ENCODE assay signal across 8 cellular contexts in the genomic region with DNA sequence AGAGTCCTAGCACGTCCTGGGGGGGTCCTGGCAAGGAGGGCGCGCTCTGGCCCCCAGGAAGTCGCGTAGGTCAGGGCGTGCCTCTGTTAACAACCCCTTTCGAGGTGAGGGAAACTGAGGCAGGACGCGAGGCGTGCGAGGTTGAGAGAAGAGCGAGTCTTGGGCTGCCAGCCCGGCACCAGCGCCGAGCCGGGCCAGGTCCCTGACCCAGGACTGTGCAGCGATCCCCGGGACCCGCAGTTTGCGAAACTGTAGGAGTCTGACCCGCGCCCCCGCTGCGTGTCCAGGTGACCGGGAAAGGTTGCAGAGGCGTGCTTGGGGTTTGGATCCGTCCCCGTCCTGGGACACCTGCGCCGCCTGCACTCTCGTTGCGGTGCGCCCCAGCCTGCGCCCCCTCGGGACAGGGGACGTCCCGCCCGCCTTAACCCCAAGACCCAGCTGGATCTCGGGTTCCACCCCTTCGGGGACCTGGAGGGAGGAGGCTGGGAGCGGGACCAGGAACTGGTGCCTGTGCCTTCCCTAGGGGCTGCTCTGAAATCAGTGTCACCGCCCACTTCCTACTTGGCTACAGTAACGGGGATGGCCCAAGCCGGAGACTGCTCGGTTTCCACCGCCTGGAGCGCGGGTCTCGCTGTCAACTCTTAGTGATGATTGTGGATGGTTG. TPM values are rescaled to one million over a fixed set of nuclear protein-coding genes. Genes with fewer than 3 reads are reported as not detected.
A peak's percentile ranks its signal among the peaks of the same experiment; 100 is the strongest.
DNase-seq lines count a peak whose midpoint lies in the region; ATAC-seq and TF ChIP-seq lines count a peak whose summit lies in the region.

No MANE protein-coding gene starts in this region.

- peaks cover 26% of the 10 kb centered on the region for H3K4me1 Mint-ChIP-seq in activated CD8-positive, alpha-beta memory T cell treated with anti-CD3 and anti-CD28 coated beads, Interleukin-2, amount 10 ng/mL, durations not matched to agents 7 days and 5 days

- WGBS in esophagus squamous epithelium, 2 donors, result 1 to 3% methylated on average over 6 to 10 of the region's 49 CpGs
- 0 to 1% methylated on average over 21 to 31 of the region's 49 CpGs for WGBS in tibial nerve, 2 donors

- no peaks in the 10 kb centered on the region for H3K9me3 ChIP-seq in esophagus squamous epithelium
- H3K9me3 ChIP-seq in mucosa of rectum (ENCODE audit: control insufficient read depth in 2 of 2, low read length in 2 of 2), result no peaks in the 10 kb centered on the region
- H3K9me3 ChIP-seq in tibial nerve, result no peaks in the 10 kb centered on the region

- H3K27ac ChIP-seq in esophagus squamous epithelium (peak overlapping the region; percentile 83 to 92 (median 88)), mucosa of rectum (ENCODE audit: low read depth in 2 of 2, low read length in 2 of 2) (peak overlapping the region; percentile 53 to 76), tibial nerve (peak overlapping the region; percentile 82 to 97 (median 94))

- H3K4me3 Mint-ChIP-seq in activated CD8-positive, alpha-beta memory T cell treated with anti-CD3 and anti-CD28 coated beads, Interleukin-2, amount 10 ng/mL, durations not matched to agents 7 days and 5 days, result peak overlapping the region; percentile 84

- TF ChIP-seq CTCF in GM12875 (IDR thresholded peaks at IDR 0.05; ENCODE audit: borderline replicate concordance, insufficient read depth, low read depth, low read length) (no peak), esophagus squamous epithelium (IDR thresholded peaks at IDR 0.05) (no peak), tibial nerve (IDR thresholded peaks at IDR 0.05) (no peak)

- intact Hi-C loops in esophagus squamous epithelium (cut with DNase I), result no loop called here

- H3K36me3 ChIP-seq in esophagus squamous epithelium (no peaks in the 10 kb centered on the region), mucosa of rectum (ENCODE audit: control insufficient read depth in 2 of 2, insufficient read depth in 2 of 2, low read length in 2 of 2) (no peaks in the 10 kb centered on the region), tibial nerve (no peaks in the 10 kb centered on the region)

- TF ChIP-seq EP300 in tibial nerve (IDR thresholded peaks at IDR 0.05), result peak in 1 of 2 donors; percentile 45

- H3K27ac Mint-ChIP-seq in activated CD8-positive, alpha-beta memory T cell treated with anti-CD3 and anti-CD28 coated beads, Interleukin-2, amount 10 ng/mL, durations not matched to agents 7 days and 5 days, result peak overlapping the region; percentile 44

- peak in 2 of 4 donors; percentile 19 to 26 for TF ChIP-seq POLR2A in esophagus squamous epithelium (IDR thresholded peaks at IDR 0.05)
- TF ChIP-seq POLR2A in tibial nerve (IDR thresholded peaks at IDR 0.05), result no peak

- peaks cover 23% of the 10 kb centered on the region for H3K27me3 Mint-ChIP-seq in activated CD8-positive, alpha-beta memory T cell treated with anti-CD3 and anti-CD28 coated beads, Interleukin-2, amount 10 ng/mL, durations not matched to agents 7 days and 5 days

- H3K4me3 ChIP-seq in GM12875 (ENCODE audit: low read depth, low read length) (peak overlapping the region; percentile 85), esophagus squamous epithelium (peak overlapping the region; percentile 65 to 85 (median 72)), mucosa of rectum (ENCODE audit: low read length in 2 of 2) (peak overlapping the region; percentile 84 to 88), tibial nerve (peak overlapping the region; percentile 70 to 92 (median 78))

- no peaks in the 10 kb centered on the region for H3K9me3 Mint-ChIP-seq in activated CD8-positive, alpha-beta memory T cell treated with anti-CD3 and anti-CD28 coated beads, Interleukin-2, amount 10 ng/mL, durations not matched to agents 7 days and 5 days (ENCODE audit: low read depth)

- DNase-seq in NCI-H510A treated with DMSO at 0.1 percent for 48 hours (lab: John Stamatoyannopoulos, UW) (peak; percentile 40), esophagus squamous epithelium (lab: John Stamatoyannopoulos, UW) (no peak), tibial nerve (ENCODE audit: low spot score in 2 of 2) (peak; percentile 44 to 65)
- peak; percentile 63 for DNase-seq in activated CD8-positive, alpha-beta memory T cell treated with anti-CD3 and anti-CD28 coated beads, Interleukin-2, amount 10 ng/mL, durations not matched to agents 7 days and 5 days

- peak overlapping the region; percentile 75 to 80 for H3K9ac ChIP-seq in mucosa of rectum (ENCODE audit: low read depth in 1 of 2, low read length in 2 of 2)

- CTCF ChIA-PET in activated CD8-positive, alpha-beta memory T cell treated with anti-CD3 and anti-CD28 coated beads, Interleukin-2, amount 10 ng/mL, durations not matched to agents 7 days and 5 days (lab: Charles Lee), result interaction anchor here (1.0 to 1.7 kb wide), 5 partner anchors 10 to 26 kb away, joined by 3 to 5 read pairs (median 3); no protein-coding TSS in a partner anchor

- H3K27me3 ChIP-seq in esophagus squamous epithelium, result peaks cover 0 to 12% (median 0%) of the 10 kb centered on the region in 4 donors
- H3K27me3 ChIP-seq in mucosa of rectum (ENCODE audit: control insufficient read depth in 2 of 2, insufficient read depth in 2 of 2, low read length in 2 of 2), result no peaks in the 10 kb centered on the region
- H3K27me3 ChIP-seq in tibial nerve, result no peaks in the 10 kb centered on the region

- peaks cover 13 to 52% (median 22%) of the 10 kb centered on the region in 3 donors for H3K4me1 ChIP-seq in esophagus squamous epithelium
- peaks cover 2 to 14% of the 10 kb centered on the region in 2 donors for H3K4me1 ChIP-seq in mucosa of rectum (ENCODE audit: control insufficient read depth in 2 of 2, insufficient read depth in 2 of 2, low read length in 2 of 2)
- peaks cover 0 to 51% (median 14%) of the 10 kb centered on the region in 4 donors for H3K4me1 ChIP-seq in tibial nerve

- ATAC-seq in HG02678 (IDR thresholded peaks at IDR 0.05; ENCODE audit: unreplicated experiment), result peak; percentile 55
- peak; percentile 64 for ATAC-seq in activated CD8-positive, alpha-beta memory T cell treated with anti-CD3 and anti-CD28 coated beads, Interleukin-2, amount 10 ng/mL, durations not matched to agents 7 days and 5 days
- ATAC-seq in HG03521 (IDR thresholded peaks at IDR 0.05; ENCODE audit: unreplicated experiment), result no peak

- H3K36me3 Mint-ChIP-seq in activated CD8-positive, alpha-beta memory T cell treated with anti-CD3 and anti-CD28 coated beads, Interleukin-2, amount 10 ng/mL, durations not matched to agents 7 days and 5 days, result peaks cover 1% of the 10 kb centered on the region

RNA-seq across cellular contexts. Expression of a gene that starts 0.5 kb away (rescaled TPM):
- total RNA-seq in activated CD8-positive, alpha-beta memory T cell treated with anti-CD3 and anti-CD28 coated beads, Interleukin-2, amount 10 ng/mL, durations not matched to agents 7 days and 5 days, result 10 to 100 TPM in 1 of 2 experiments, 1 to 10 TPM in 1; 4.4 to 14.4 TPM
- total RNA-seq in esophagus squamous epithelium (10 to 100 TPM in 1 of 4 donors, 1 to 10 TPM in 3; 3.3 to 11.4 (median 4.2) TPM), tibial nerve (10 to 100 TPM; 29.9 to 39.0 (median 32.7) TPM)
